18 cellular contexts compared by ENCODE assay signal in the genomic region with DNA sequence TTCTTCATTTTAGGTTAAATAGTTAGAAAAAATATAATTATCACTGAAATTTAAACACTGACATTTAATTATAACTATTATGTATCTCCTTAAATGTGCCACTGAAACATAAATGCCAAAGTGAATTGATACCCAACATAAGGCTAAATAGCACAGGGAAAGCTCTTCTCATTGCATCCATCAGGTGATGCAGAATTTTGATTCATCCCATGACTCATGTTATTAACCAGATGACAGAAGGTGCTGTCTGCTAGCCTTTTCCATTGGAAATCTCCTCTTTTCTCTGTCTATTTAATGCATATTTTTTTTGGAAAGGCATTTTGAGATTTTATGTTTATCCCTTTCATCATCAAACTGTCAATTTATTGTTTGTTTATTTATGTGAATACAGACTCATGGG.
DNase-seq lines count a peak whose midpoint lies in the region; FAIRE-seq and TF ChIP-seq lines count a peak whose summit lies in the region.
"Had no signal": no experiment of that assay in that cellular context is flagged by ENCODE, and none has a peak within 500 bp of the region (broad histone marks: within the 10 kb centered on the region; RNA-seq: fewer than 3 reads in every experiment).

No MANE protein-coding gene starts in this region.

- no peak for TF ChIP-seq CTCF in fibroblast of mammary gland (conservative IDR thresholded peaks at IDR 0.05; ENCODE audit: control insufficient read depth, insufficient read depth, low read depth, low read length)

- H3K36me3 ChIP-seq in GM23248 (ENCODE audit: low read depth): peaks cover 36% of the 10 kb centered on the region

- no peak overlapping the region for H3K4me3 ChIP-seq in GM23248
- H3K4me3 ChIP-seq in fibroblast of mammary gland (ENCODE audit: control insufficient read depth, low read depth, low read length): no peak overlapping the region

- H2AFZ ChIP-seq in GM23248: no peak overlapping the region

- peaks cover 42% of the 10 kb centered on the region for H3K79me2 ChIP-seq in GM23248 (ENCODE audit: insufficient read depth)

- peak; percentile 20 for FAIRE-seq in TTC549 (lab: Jason Lieb, UNC)
- FAIRE-seq: G401.6, GM12892, H54 had no signal

- no peaks in the 10 kb centered on the region for H4K20me1 ChIP-seq in GM23248 (ENCODE audit: insufficient read depth)

- H3K27me3 ChIP-seq in GM23248 (replicated peaks; ENCODE audit: insufficient read depth): no peaks in the 10 kb centered on the region

- no peak overlapping the region for H3K9ac ChIP-seq in GM23248

- peaks cover 20% of the 10 kb centered on the region; the same call in 1 of the 2 replicates for H3F3A ChIP-seq in GM23248 (ENCODE audit: insufficient read depth)

- H3K4me1 ChIP-seq in GM23248 (ENCODE audit: insufficient read depth): no peaks in the 10 kb centered on the region

- no peak overlapping the region for H3K27ac ChIP-seq in GM23248

- no peaks in the 10 kb centered on the region; the same call in 1 of the 2 replicates for H3K9me2 ChIP-seq in GM23248 (ENCODE audit: insufficient read depth)

- in situ Hi-C loops in GM23248 (cut with MboI): no loop called here

- no peaks in the 10 kb centered on the region for H3K9me3 ChIP-seq in GM23248 (ENCODE audit: low read depth)

- H3K4me2 ChIP-seq in GM23248 (ENCODE audit: unreplicated experiment): no peak overlapping the region

- peak; percentile 17 for DNase-seq in GM23248
- peak; percentile 26 for DNase-seq in LHCN-M2 (ENCODE audit: low read depth)
- DNase-seq in fibroblast of mammary gland (ENCODE audit: low read depth): peak; percentile 43
- DNase-seq in 8988T: no peak
- DNase-seq in iPS-NIHi7 (ENCODE audit: extremely low spot score): no peak
- no peak for DNase-seq in mesenteric fat pad (ENCODE audit: low spot score)
- DNase-seq: C1 segment of cervical spinal cord; Calu3; CD4-positive, alpha-beta memory T cell; COR-L47; DMS153; DND-41; GOT3; HCEC 1CT had no signal

Comparison
In these comparisons a context has a peak if more than half of its experiments do, and no peak if none do; other contexts are left out.
1. DNase-seq: peak in GM23248 (single experiment), LHCN-M2 (single experiment) and fibroblast of mammary gland (single experiment); none in 8988T (single experiment), iPS-NIHi7 (single experiment) and mesenteric fat pad (single experiment).